ENCODE assay signal across 8 cellular contexts in the genomic region with DNA sequence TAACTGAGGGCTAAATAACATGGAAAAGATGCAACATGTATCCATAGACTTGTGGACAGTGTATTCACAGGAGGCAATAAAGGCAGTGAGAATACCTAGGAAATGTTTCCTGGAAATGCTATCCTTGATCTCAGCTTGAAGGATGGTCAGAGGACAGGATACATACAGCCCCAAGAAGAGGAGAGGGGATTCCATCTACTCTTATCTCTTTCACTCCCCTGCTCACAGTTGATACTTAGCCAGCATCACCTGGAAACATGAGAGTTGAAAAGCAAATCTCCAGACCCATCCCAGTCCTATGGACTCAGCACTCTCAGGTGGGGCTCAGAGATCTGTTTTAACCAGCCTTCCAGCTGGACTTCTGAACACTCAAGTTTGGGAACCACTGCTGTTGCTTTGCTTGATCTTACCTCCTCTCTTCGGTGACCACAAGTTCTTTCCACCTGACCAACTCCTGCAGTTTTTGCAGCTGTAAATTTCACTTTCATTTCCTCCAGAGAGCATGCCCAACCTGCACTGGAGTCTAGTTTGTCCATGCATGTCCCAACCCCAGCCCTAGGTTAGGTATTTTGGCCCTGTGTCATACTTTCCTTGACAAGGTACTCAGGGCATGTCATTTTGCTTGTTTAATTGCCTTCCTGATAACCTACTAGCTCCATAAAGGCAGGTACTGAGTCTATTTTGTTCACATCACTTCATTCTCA. TPM values are rescaled to one million over a fixed set of nuclear protein-coding genes. Genes with fewer than 3 reads are reported as not detected.
DNase-seq lines count a peak whose midpoint lies in the region; ATAC-seq and TF ChIP-seq lines count a peak whose summit lies in the region.

No MANE protein-coding gene starts in this region.

- intact Hi-C loops in CD4-positive, alpha-beta memory T cell (cut with micrococcal nuclease): loop anchor here (1.0 kb wide), 1 partner anchor 10 kb away; no protein-coding TSS in a partner anchor
- intact Hi-C loops in mammary epithelial cell (cut with micrococcal nuclease): no loop called here
- intact Hi-C loops in sigmoid colon (cut with DNase I): no loop called here

- CTCF ChIA-PET in CD4-positive, alpha-beta memory T cell (lab: Charles Lee; ENCODE audit: partially characterized antibody): interaction anchor here (1.2 to 1.5 kb wide), 3 partner anchors 14 to 74 kb away, joined by 3 to 5 read pairs (median 4); no protein-coding TSS in a partner anchor
- CTCF ChIA-PET in mammary epithelial cell (lab: Charles Lee; ENCODE audit: low non-redundant PET): interaction anchor here (0.6 kb wide), 1 partner anchor 126 kb away, joined by 3 read pairs; no protein-coding TSS in a partner anchor

- H3K36me3 ChIP-seq in CD4-positive, alpha-beta memory T cell (ENCODE audit: insufficient read depth, low read length): no peaks in the 10 kb centered on the region
- no peaks in the 10 kb centered on the region for H3K36me3 ChIP-seq in mammary epithelial cell (ENCODE audit: insufficient read depth, low read length)
- no peaks in the 10 kb centered on the region for H3K36me3 ChIP-seq in sigmoid colon

- H3K4me3 ChIP-seq in CD4-positive, alpha-beta memory T cell (ENCODE audit: low read length in 2 of 2): no peak overlapping the region
- no peak overlapping the region for H3K4me3 ChIP-seq in mammary epithelial cell (replicated peaks in 1 of 3; ENCODE audit: insufficient read depth in 1 of 3, low read depth in 2 of 3, low read length in 3 of 3)
- no peak overlapping the region for H3K4me3 ChIP-seq in sigmoid colon

- dilution Hi-C loops in mammary epithelial cell (cut with HindIII; ENCODE audit: low sequenced_read_pairs): no loop called here

- peaks cover 14 to 19% of the 10 kb centered on the region in 2 donors for H3K36me3 Mint-ChIP-seq in CD4-positive, alpha-beta memory T cell

- ATAC-seq in GM19328 (IDR thresholded peaks at IDR 0.05; ENCODE audit: unreplicated experiment) (peak; percentile 92), HG03196 (IDR thresholded peaks at IDR 0.05; ENCODE audit: unreplicated experiment) (peak; percentile 89)

- no peak for TF ChIP-seq EP300 in sigmoid colon (IDR thresholded peaks at IDR 0.05)

- TF ChIP-seq POLR2A in sigmoid colon (IDR thresholded peaks at IDR 0.05): no peak

- POLR2A ChIA-PET in CD4-positive, alpha-beta memory T cell (lab: Charles Lee; ENCODE audit: partially characterized antibody): interaction anchor here (1.5 to 1.8 kb wide), 2 partner anchors 9 to 11 kb away, joined by 6 read pairs; partner anchors contain the start of gene RELL1

- H3K27ac Mint-ChIP-seq in CD4-positive, alpha-beta memory T cell: peak overlapping the region in 4 of 7 donors; percentile 19 to 79 (median 44)

- H4K20me1 ChIP-seq in mammary epithelial cell (ENCODE audit: insufficient read depth, low read length): no peaks in the 10 kb centered on the region

- in situ Hi-C loops in mammary epithelial cell (cut with MboI; ENCODE audit: low sequenced_read_pairs in 2 of 2): no loop called here

- H3K9ac ChIP-seq in mammary epithelial cell (ENCODE audit: insufficient read depth, low read length): no peak overlapping the region

- H3K4me3 Mint-ChIP-seq in CD4-positive, alpha-beta memory T cell: peak overlapping the region; percentile 21 to 92 (median 66)

- no peaks in the 10 kb centered on the region for H3K9me3 Mint-ChIP-seq in CD4-positive, alpha-beta memory T cell

- no peak for TF ChIP-seq CTCF in mammary epithelial cell (conservative IDR thresholded peaks at IDR 0.05 in 1 of 2, IDR thresholded peaks at IDR 0.05 in 1 of 2; ENCODE audit: extremely low read depth in 1 of 2, insufficient read depth in 1 of 2, low read depth in 1 of 2, low read length in 2 of 2)
- TF ChIP-seq CTCF in sigmoid colon (IDR thresholded peaks at IDR 0.05): no peak

- H3K4me2 ChIP-seq in mammary epithelial cell (ENCODE audit: insufficient read depth, low read depth, low read length): peak overlapping the region; percentile 72

- peaks cover 78% of the 10 kb centered on the region for H3K79me2 ChIP-seq in mammary epithelial cell (ENCODE audit: insufficient read depth, low read length)

- BruUV-seq in mammary epithelial cell (replicated peaks; lab: Mats Ljungman, UMichigan): no TSS peak

- H2AFZ ChIP-seq in mammary epithelial cell (ENCODE audit: low read depth, low read length): peak overlapping the region; percentile 28

- H3K27me3 ChIP-seq in CD4-positive, alpha-beta memory T cell (ENCODE audit: insufficient read depth, low read length): no peaks in the 10 kb centered on the region
- H3K27me3 ChIP-seq in mammary epithelial cell (ENCODE audit: insufficient read depth, low read length) (no peaks in the 10 kb centered on the region), sigmoid colon (no peaks in the 10 kb centered on the region)

- H3K9me3 ChIP-seq in CD4-positive, alpha-beta memory T cell (ENCODE audit: control insufficient read depth in 1 of 2, low read length in 2 of 2): no peaks in the 10 kb centered on the region
- H3K9me3 ChIP-seq in mammary epithelial cell (replicated peaks; ENCODE audit: insufficient read depth, low read length): no peaks in the 10 kb centered on the region
- H3K9me3 ChIP-seq in sigmoid colon: no peaks in the 10 kb centered on the region

- H3K4me1 Mint-ChIP-seq in CD4-positive, alpha-beta memory T cell: peaks cover 37 to 78% (median 60%) of the 10 kb centered on the region in 4 donors

- H3K4me1 ChIP-seq in CD4-positive, alpha-beta memory T cell (ENCODE audit: insufficient read depth, low read length): peaks cover 33% of the 10 kb centered on the region
- H3K4me1 ChIP-seq in mammary epithelial cell (ENCODE audit: insufficient read depth, low read length) (peaks cover 11% of the 10 kb centered on the region), sigmoid colon (peaks cover 0 to 41% (median 29%) of the 10 kb centered on the region in 4 donors)

- no peak overlapping the region for H3K27ac ChIP-seq in CD4-positive, alpha-beta memory T cell (ENCODE audit: low read depth, low read length)
- H3K27ac ChIP-seq in mammary epithelial cell (ENCODE audit: insufficient read depth, low read depth, low read length) (no peak overlapping the region), sigmoid colon (no peak overlapping the region)

- no peaks in the 10 kb centered on the region for H3K27me3 Mint-ChIP-seq in CD4-positive, alpha-beta memory T cell

- DNase-seq in CD4-positive, alpha-beta memory T cell: peak in 3 of 5 donors; percentile 12 to 39 (median 23)
- DNase-seq in mammary epithelial cell (peak; percentile 34), NCI-H82 (lab: John Stamatoyannopoulos, UW) (no peak), sigmoid colon (no peak), amniotic stem cell (lab: John Stamatoyannopoulos, UW) (no peak), NCI-H524 (lab: John Stamatoyannopoulos, UW) (no peak)

- 20% methylated on average over 1 of the region's 1 CpG for WGBS in mammary epithelial cell (ENCODE audit: low coverage, missing lambda C conversion rate)
- 14 to 16% methylated on average over 1 of the region's 1 CpG for WGBS in sigmoid colon, 2 donors

RNA-seq across cellular contexts. Expression of gene RELL1, which starts 10.4 kb away (rescaled TPM):
- total RNA-seq in CD4-positive, alpha-beta memory T cell: 10 to 100 TPM; 34.9 to 36.9 TPM
- 1 to 10 TPM; 3.9 to 8.8 TPM for polyA plus RNA-seq in CD4-positive, alpha-beta memory T cell
- total RNA-seq in mammary epithelial cell: 10 to 100 TPM; 35.7 to 93.2 TPM
- polyA plus RNA-seq in mammary epithelial cell: 12.8 TPM
- polyA minus RNA-seq in mammary epithelial cell: 29.2 TPM
- 10 to 100 TPM; 38.8 to 63.2 (median 47.1) TPM for total RNA-seq in sigmoid colon
- 1 to 10 TPM; 4.2 to 9.9 (median 4.8) TPM for polyA plus RNA-seq in sigmoid colon

Comparison
In these comparisons a context has a peak if more than half of its experiments do, and no peak if none do; other contexts are left out.
1. DNase-seq: peak in CD4-positive, alpha-beta memory T cell (3 of 5) and mammary epithelial cell (single experiment); none in NCI-H82 (single experiment), sigmoid colon (single experiment), amniotic stem cell (single experiment) and NCI-H524 (0 of 2).